In the genomic region with DNA sequence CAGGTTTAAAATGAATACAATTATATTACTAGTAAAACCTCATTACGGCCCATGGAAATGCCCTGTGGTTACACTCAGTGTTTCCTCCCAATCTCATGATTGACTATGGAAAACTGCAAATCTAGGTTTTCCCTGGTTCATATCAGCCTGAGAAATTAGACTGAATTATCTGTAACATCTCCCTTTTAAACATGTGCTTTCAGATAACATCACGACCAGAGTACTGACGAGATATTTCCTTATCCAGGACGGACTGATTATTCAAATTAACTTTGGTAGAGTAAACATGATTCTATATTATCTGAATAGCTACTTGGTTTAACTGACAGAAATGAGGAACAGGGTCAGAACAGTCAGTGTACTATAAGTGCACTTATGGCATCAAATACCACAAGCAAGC, we compare ENCODE assay signal across 8 cellular contexts.
"Had no signal": no experiment of that assay in that cellular context is flagged by ENCODE, and none has a peak within 500 bp of the region (broad histone marks: within the 10 kb centered on the region; RNA-seq: fewer than 3 reads in every experiment).

No MANE protein-coding gene starts in this region.

- H3K4me2 ChIP-seq: GM23338 had no signal

- FAIRE-seq: H1, H54, HTR-8/SVneo, K562 had no signal

- DNase-seq: H9, HCEC 1CT, IMR-90 had no signal

- ATAC-seq: GM23338, K562 had no signal

- H3K4me3 ChIP-seq: GM23338, K562 had no signal

- H2AFZ ChIP-seq: GM23338 had no signal
